Comparison of ENCODE assay signal across 31 cellular contexts in the genomic region with DNA sequence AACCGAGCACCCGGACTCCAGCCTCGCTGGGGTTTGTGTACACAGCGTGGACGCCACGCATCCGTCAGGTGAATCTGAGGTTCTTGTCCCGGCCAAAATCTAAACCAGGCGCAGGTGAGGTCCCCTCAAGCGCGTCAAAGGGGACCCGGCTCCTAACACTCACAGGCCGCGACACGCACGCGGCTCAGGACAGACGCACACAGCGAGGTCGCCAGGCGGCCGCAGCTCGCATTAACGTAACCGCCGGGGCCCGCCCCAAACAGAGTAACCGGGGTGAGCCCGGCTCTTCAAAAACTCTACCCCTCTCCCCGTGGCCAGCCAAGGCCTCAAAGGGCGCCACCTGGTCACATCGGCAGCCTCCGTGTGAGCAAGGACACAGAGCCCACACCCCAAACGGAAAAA. TPM values are rescaled to one million over a fixed set of nuclear protein-coding genes. Genes with fewer than 3 reads are reported as not detected.
DNase-seq lines count a peak whose midpoint lies in the region; ATAC-seq and TF ChIP-seq lines count a peak whose summit lies in the region.
"Had no signal": no experiment of that assay in that cellular context is flagged by ENCODE, and none has a peak within 500 bp of the region (broad histone marks: within the 10 kb centered on the region; RNA-seq: fewer than 3 reads in every experiment).

No MANE protein-coding gene starts in this region.

- peaks cover 24% of the 10 kb centered on the region for H3K4me1 ChIP-seq in hepatocyte (ENCODE audit: insufficient read depth)
- H3K4me1 ChIP-seq: testis had no signal

- H3K9me3 Mint-ChIP-seq in neural crest cell: no peaks in the 10 kb centered on the region
- H3K9me3 Mint-ChIP-seq: activated T-helper 17 cell treated with anti-CD3 and anti-CD28 coated beads, Interleukin-2, amount 50 U/mL, for 72 hours had no signal

- H3K36me3 ChIP-seq in hepatocyte (replicated peaks; ENCODE audit: insufficient read depth, low read depth): no peaks in the 10 kb centered on the region

- no peaks in the 10 kb centered on the region for H3K36me3 Mint-ChIP-seq in neural crest cell (ENCODE audit: low read depth)
- H3K36me3 Mint-ChIP-seq: activated CD8-positive, alpha-beta memory T cell treated with anti-CD3 and anti-CD28 coated beads, Interleukin-2, amount 10 ng/mL, durations not matched to agents 7 days and 5 days; activated naive CD8-positive, alpha-beta T cell had no signal

- peak overlapping the region; percentile 35 for H2AFZ ChIP-seq in hepatocyte

- no peak overlapping the region for H3K27ac Mint-ChIP-seq in neural crest cell (ENCODE audit: unreplicated experiment)
- H3K27ac Mint-ChIP-seq: activated CD8-positive, alpha-beta memory T cell treated with anti-CD3 and anti-CD28 coated beads, Interleukin-2, amount 10 ng/mL, durations not matched to agents 7 days and 5 days; activated naive CD8-positive, alpha-beta T cell; activated T-helper 17 cell treated with anti-CD3 and anti-CD28 coated beads, Interleukin-2, amount 50 U/mL, for 72 hours; CD8-positive, alpha-beta memory T cell; nephron; stimulated activated memory B cell treated with anti-CD40 and anti-IgM and Interleukin-4, amounts not matched to agents 10 μg/mL and 1 μg/mL and 100 μg/mL, for 72 hours had no signal

- H4K20me1 ChIP-seq in hepatocyte (ENCODE audit: insufficient read depth, poor library complexity, severe bottlenecking): no peaks in the 10 kb centered on the region

- H3K79me2 ChIP-seq in hepatocyte: no peaks in the 10 kb centered on the region

- TF ChIP-seq CTCF in hepatocyte (IDR thresholded peaks at IDR 0.05; ENCODE audit: poor library complexity) (no peak), neural crest cell (conservative IDR thresholded peaks at IDR 0.05) (no peak)

- peak; percentile 67 for DNase-seq in DMS53 (lab: John Stamatoyannopoulos, UW)
- no peak for DNase-seq in DMS53 treated with DMSO at 0.1 percent for 48 hours (lab: John Stamatoyannopoulos, UW; ENCODE audit: unreplicated experiment)
- no peak for DNase-seq in hepatocyte (ENCODE audit: low spot score)
- DNase-seq in neural crest cell (ENCODE audit: low read depth, low spot score): no peak
- DNase-seq in kidney tubule cell (ENCODE audit: low spot score): no peak
- DNase-seq in activated effector memory CD4-positive, alpha-beta T cell treated with Interleukin-2 at 50 U/mL for 16 hours: no peak
- DNase-seq: activated CD4-positive, alpha-beta T cell treated with anti-CD3 and anti-CD28 coated beads for 4 hours; activated CD8-positive, alpha-beta memory T cell treated with anti-CD3 and anti-CD28 coated beads, Interleukin-2, amount 10 ng/mL, durations not matched to agents 7 days and 5 days; AML-193; CD8-positive, alpha-beta memory T cell; DMS79 treated with DMSO at 0.1 percent for 48 hours; foreskin melanocyte; hypothalamus; kidney glomerular epithelial cell; NCI-H1048; NCI-H2029 treated with DMSO at 0.1 percent for 48 hours; NCI-H345; PC-3; psoas muscle; SHP77; T-helper 1 cell; testis had no signal

- H3K4me3 Mint-ChIP-seq in neural crest cell: peak overlapping the region; percentile 17
- H3K4me3 Mint-ChIP-seq: activated CD8-positive, alpha-beta memory T cell treated with anti-CD3 and anti-CD28 coated beads, Interleukin-2, amount 10 ng/mL, durations not matched to agents 7 days and 5 days; activated naive CD8-positive, alpha-beta T cell; activated T-helper 17 cell treated with anti-CD3 and anti-CD28 coated beads, Interleukin-2, amount 50 U/mL, for 72 hours; CD8-positive, alpha-beta memory T cell; stimulated activated memory B cell treated with anti-CD40 and anti-IgM and Interleukin-4, amounts not matched to agents 10 μg/mL and 1 μg/mL and 100 μg/mL, for 72 hours had no signal

- H3K9me2 ChIP-seq in hepatocyte (replicated peaks; ENCODE audit: insufficient read depth): no peaks in the 10 kb centered on the region

- WGBS in hepatocyte (ENCODE audit: low lambda C conversion rate, missing lambda C conversion rate): 3% methylated on average over 34 of the region's 34 CpGs

- no peak overlapping the region for H3K4me3 ChIP-seq in hepatocyte
- H3K4me3 ChIP-seq: skin epidermis had no signal

- no peaks in the 10 kb centered on the region for H3K9me3 ChIP-seq in hepatocyte (ENCODE audit: low read depth)
- H3K9me3 ChIP-seq: psoas muscle, testis had no signal

- peaks cover 99% of the 10 kb centered on the region for H3K27me3 Mint-ChIP-seq in neural crest cell (ENCODE audit: low read depth)

- no peak overlapping the region for H3K27ac ChIP-seq in hepatocyte
- H3K27ac ChIP-seq: 22Rv1, psoas muscle, skin epidermis, testis had no signal

- ATAC-seq in HG03045 (IDR thresholded peaks at IDR 0.05; ENCODE audit: unreplicated experiment) (no peak), HG03097 (IDR thresholded peaks at IDR 0.05; ENCODE audit: low FRiP score, unreplicated experiment) (no peak)
- ATAC-seq: activated CD8-positive, alpha-beta memory T cell treated with anti-CD3 and anti-CD28 coated beads, Interleukin-2, amount 10 ng/mL, durations not matched to agents 7 days and 5 days; activated T-helper 17 cell treated with anti-CD3 and anti-CD28 coated beads, Interleukin-2, amount 50 U/mL, for 72 hours; PC-3; stimulated activated memory B cell treated with anti-CD40 and anti-IgM and Interleukin-4, amounts not matched to agents 10 μg/mL and 1 μg/mL and 100 μg/mL, for 72 hours had no signal

- H3K4me1 Mint-ChIP-seq in neural crest cell: peaks cover 17% of the 10 kb centered on the region

- H3K4me2 ChIP-seq in hepatocyte: peak overlapping the region; percentile 61

- peaks cover 99% of the 10 kb centered on the region for H3K27me3 ChIP-seq in hepatocyte
- H3K27me3 ChIP-seq: testis had no signal

RNA-seq across cellular contexts. Expression of gene NKX2-3, which starts 10.7 kb away (rescaled TPM):
- 0.17 and 0.24 TPM in 2 replicates for total RNA-seq in hepatocyte
- polyA plus RNA-seq in hepatocyte: not detected in 2 replicates
- not detected in 2 replicates for total RNA-seq in neural crest cell
- total RNA-seq: activated CD8-positive, alpha-beta memory T cell treated with anti-CD3 and anti-CD28 coated beads, Interleukin-2, amount 10 ng/mL, durations not matched to agents 7 days and 5 days; activated T-helper 17 cell treated with anti-CD3 and anti-CD28 coated beads, Interleukin-2, amount 50 U/mL, for 72 hours; CD8-positive, alpha-beta memory T cell; LHCN-M2; psoas muscle had no signal
- polyA plus RNA-seq: CD8-positive, alpha-beta memory T cell; psoas muscle had no signal
